Comparison of ENCODE assay signal across 8 cellular contexts in genomic region chr7:974820-975681, GRCh38. TPM values are rescaled to one million over a fixed set of nuclear protein-coding genes. Genes with fewer than 3 reads are reported as not detected.
A peak's percentile ranks its signal among the peaks of the same experiment; 100 is the strongest.
DNase-seq lines count a peak whose midpoint lies in the region; ATAC-seq, FAIRE-seq and TF ChIP-seq lines count a peak whose summit lies in the region.

Gene COX19 (minus strand): TSS chr7:975549. CDS start chr7:975509, 40 bp downstream.

- CTCF ChIA-PET in A673 (lab: Charles Lee) = no interaction called here
- CTCF ChIA-PET in activated B cell treated with CpG ODN at 0.5 μM for 24 hours (lab: Charles Lee) = interaction anchor here (0.8 to 2.2 kb wide), 3 partner anchors 18 to 91 kb away, joined by 3 to 10 read pairs (median 7); no protein-coding TSS in a partner anchor

- peak within 1 kb of the TSS; percentile 86 for H3K27ac Mint-ChIP-seq in activated B cell treated with CpG ODN at 0.5 μM for 24 hours

- no peak for TF ChIP-seq CTCF in A673 (conservative IDR thresholded peaks at IDR 0.05; ENCODE audit: low read depth, low read length)
- no peak for TF ChIP-seq CTCF in activated B cell treated with CpG ODN at 0.5 μM for 24 hours (IDR thresholded peaks at IDR 0.05)
- TF ChIP-seq CTCF in bronchial epithelial cell (IDR thresholded peaks at IDR 0.05; ENCODE audit: insufficient read depth, low read length, severe bottlenecking) = no peak
- TF ChIP-seq CTCF in spleen (IDR thresholded peaks at IDR 0.05 in 8 of 11, conservative IDR thresholded peaks at IDR 0.05 in 3 of 11) = peak in 1 of 11 experiments; percentile 16

- ATAC-seq in GM18867 (IDR thresholded peaks at IDR 0.05; ENCODE audit: unreplicated experiment) (peak; percentile 80), HG03097 (IDR thresholded peaks at IDR 0.05; ENCODE audit: low FRiP score, unreplicated experiment) (peak; percentile 64), activated B cell treated with CpG ODN at 0.5 μM for 24 hours (ENCODE audit: low read depth) (peak; percentile 84)

- WGBS in spleen, 5 donors = 0 to 1% (median 0%) methylated on average over 13 to 78 of the region's 78 CpGs

- H3K27me3 Mint-ChIP-seq in activated B cell treated with CpG ODN at 0.5 μM for 24 hours = no peaks in the 10 kb centered on the region

- H3K36me3 Mint-ChIP-seq in activated B cell treated with CpG ODN at 0.5 μM for 24 hours (ENCODE audit: low read depth) = peaks cover 27% of the 10 kb centered on the region

- peak within 1 kb of the TSS; percentile 91 for H3K4me3 Mint-ChIP-seq in activated B cell treated with CpG ODN at 0.5 μM for 24 hours

- H3K9me3 ChIP-seq in A673 (ENCODE audit: low read depth, low read length, poor library complexity, severe bottlenecking) (no peaks in the 10 kb centered on the region), spleen (no peaks in the 10 kb centered on the region)

- peak; percentile 93 for DNase-seq in A673 (ENCODE audit: low spot score)
- peak; percentile 86 for DNase-seq in NCI-H226
- DNase-seq in activated B cell treated with CpG ODN at 0.5 μM for 24 hours = peak; percentile 92
- peak; percentile 68 for DNase-seq in bronchial epithelial cell (ENCODE audit: low read depth)
- peak; percentile 91 for DNase-seq in iris pigment epithelial cell (ENCODE audit: low read depth)
- DNase-seq in spleen = peak; percentile 98

- H3K27me3 ChIP-seq in A673 (replicated peaks; ENCODE audit: insufficient read depth, low read depth, low read length, poor library complexity) (no peaks in the 10 kb centered on the region), bronchial epithelial cell (ENCODE audit: control insufficient read depth, insufficient read depth, low read length) (no peaks in the 10 kb centered on the region), spleen (replicated peaks in 1 of 7) (no peaks in the 10 kb centered on the region)

- peak; percentile 61 to 84 (median 62) for TF ChIP-seq POLR2A in spleen (IDR thresholded peaks at IDR 0.05)

- no peaks in the 10 kb centered on the region for H3K9me3 Mint-ChIP-seq in activated B cell treated with CpG ODN at 0.5 μM for 24 hours

- POLR2A ChIA-PET in A673 (lab: Charles Lee; ENCODE audit: low non-redundant PET) (interaction anchor here (0.7 kb wide), 2 partner anchors 12 to 84 kb away, joined by 3 to 4 read pairs; no protein-coding TSS in a partner anchor), activated B cell treated with CpG ODN at 0.5 μM for 24 hours (lab: Charles Lee) (interaction anchor here (0.6 to 3.4 kb wide), 34 partner anchors 13 to 1553 kb away, joined by 3 to 28 read pairs (median 6); partner anchors contain the start of genes GET4 and ZFAND2A)

- H3K4me3 ChIP-seq in A673 (ENCODE audit: low read depth, low read length, poor library complexity, severe bottlenecking) (peak within 1 kb of the TSS; percentile 100), bronchial epithelial cell (ENCODE audit: low read depth, low read length) (peak within 1 kb of the TSS; percentile 100), spleen (peak within 1 kb of the TSS; percentile 92 to 100 (median 100))

- BruUV-seq in A673 (replicated peaks; lab: Mats Ljungman, UMichigan) = no TSS peak

- intact Hi-C loops in A673 (cut with micrococcal nuclease; ENCODE audit: unreplicated experiment) = no loop called here
- intact Hi-C loops in activated B cell treated with CpG ODN at 0.5 μM for 24 hours (cut with micrococcal nuclease) = loop anchor here (1.0 to 10.0 kb wide), 8 partner anchors 18 to 165 kb away; partner anchors contain the start of gene GET4
- intact Hi-C loops in spleen (cut with DNase I; ENCODE audit: low total_unique reads) = no loop called here

- H3K4me1 ChIP-seq in A673 (ENCODE audit: insufficient read depth, low read length, poor library complexity, severe bottlenecking) = peaks cover 12% of the 10 kb centered on the region
- peaks cover 21 to 62% (median 43%) of the 10 kb centered on the region in 6 donors for H3K4me1 ChIP-seq in spleen

- peaks cover 33% of the 10 kb centered on the region for H3K4me1 Mint-ChIP-seq in activated B cell treated with CpG ODN at 0.5 μM for 24 hours

- peak within 1 kb of the TSS; percentile 98 for H3K27ac ChIP-seq in A673 (ENCODE audit: low read depth, low read length, poor library complexity, severe bottlenecking)
- H3K27ac ChIP-seq in spleen = peak within 1 kb of the TSS; percentile 97 to 100 (median 99)

- H3K36me3 ChIP-seq in A673 (ENCODE audit: insufficient read depth, low read length, poor library complexity, severe bottlenecking) (peaks cover 25% of the 10 kb centered on the region), bronchial epithelial cell (ENCODE audit: control insufficient read depth, insufficient read depth, low read length) (peaks cover 8% of the 10 kb centered on the region), spleen (peaks cover 0 to 35% (median 30%) of the 10 kb centered on the region in 6 donors)

- no peak for FAIRE-seq in bronchial epithelial cell (lab: Jason Lieb, UNC)

RNA-seq across cellular contexts. Expression of gene COX19, which starts in this region (rescaled TPM):
- total RNA-seq in A673 (2021) (17.6 and 18.8 TPM in 2 replicates), activated B cell treated with CpG ODN at 0.5 μM for 24 hours (21.2 and 24.5 TPM in 2 replicates), bronchial epithelial cell (12.9 and 17.5 TPM in 2 replicates), spleen (10 to 100 TPM; 12.4 to 29.1 (median 18.9) TPM)
- 1 to 10 TPM; 7.1 to 8.9 (median 7.2) TPM for polyA plus RNA-seq in spleen

Comparison
In these comparisons a context has a peak if more than half of its experiments do, and no peak if none do; other contexts are left out.
1. Peak in every context shown above with its lines: DNase-seq, ATAC-seq, H3K4me3 ChIP-seq and H3K27ac ChIP-seq.